ENCODE assay signal across 8 cellular contexts in genomic region chr7:39622609-39623311, GRCh38. TPM values are rescaled to one million over a fixed set of nuclear protein-coding genes. Genes with fewer than 3 reads are reported as not detected.
DNase-seq lines count a peak whose midpoint lies in the region; ATAC-seq and TF ChIP-seq lines count a peak whose summit lies in the region.

No MANE protein-coding gene starts in this region.

- H3K27ac ChIP-seq in SJSA1 (peak overlapping the region; percentile 87), neutrophil (peak overlapping the region; percentile 90)

- H3K4me3 ChIP-seq in GM12865 (ENCODE audit: low read depth, low read length) = peak overlapping the region; percentile 67
- peak overlapping the region; percentile 85 for H3K4me3 ChIP-seq in SJSA1
- H3K4me3 ChIP-seq in neutrophil (ENCODE audit: low read depth in 1 of 2, low read length in 1 of 2) = peak overlapping the region; percentile 71 to 85

- no peaks in the 10 kb centered on the region for H3K9me3 ChIP-seq in SJSA1 (replicated peaks)
- H3K9me3 ChIP-seq in neutrophil = no peaks in the 10 kb centered on the region

- H3K27me3 ChIP-seq in SJSA1 (replicated peaks) = no peaks in the 10 kb centered on the region
- peaks cover 13% of the 10 kb centered on the region for H3K27me3 ChIP-seq in neutrophil

- peak; percentile 17 for ATAC-seq in HG02571 (IDR thresholded peaks at IDR 0.05; ENCODE audit: unreplicated experiment)
- ATAC-seq in esophagus mucosa = peak; percentile 1
- no peak for ATAC-seq in GM18502 (IDR thresholded peaks at IDR 0.05; ENCODE audit: poor library complexity, unreplicated experiment)

- TF ChIP-seq CTCF in GM12865 (IDR thresholded peaks at IDR 0.05; ENCODE audit: insufficient read depth, low read depth, low read length, missing control alignments) (no peak), neutrophil (IDR thresholded peaks at IDR 0.05) (no peak)

- H3K36me3 ChIP-seq in SJSA1 (peaks cover 8% of the 10 kb centered on the region; the same call in 1 of the 2 replicates), neutrophil (no peaks in the 10 kb centered on the region)

- peaks cover 55% of the 10 kb centered on the region for H3K4me1 ChIP-seq in SJSA1 (replicated peaks)
- H3K4me1 ChIP-seq in neutrophil (ENCODE audit: control insufficient read depth in 1 of 2, insufficient read depth in 1 of 2, low read depth in 1 of 2, low read length in 1 of 2) = peaks cover 27 to 28% of the 10 kb centered on the region in 2 experiments

- no peak for DNase-seq in GM12865 (ENCODE audit: low read depth)
- no peak for DNase-seq in SJSA1 (ENCODE audit: low read depth in 1 of 2, low spot score in 2 of 2)
- no peak for DNase-seq in cortex of kidney (lab: John Stamatoyannopoulos, UW)
- DNase-seq in NCI-H226 = no peak

RNA-seq across cellular contexts. Expression of gene RALA, which starts 0.6 kb away (rescaled TPM):
- total RNA-seq in SJSA1 (2014; rRNA removed; shearing (Covaris generic)) = 12.7 and 17.8 TPM in 2 replicates
- 48.2 TPM for total RNA-seq in esophagus mucosa

RNA-seq across cellular contexts. Expression of gene YAE1, which starts 56.6 kb away (rescaled TPM):
- total RNA-seq in SJSA1 (2014; rRNA removed; shearing (Covaris generic)) = 38.3 and 44.6 TPM in 2 replicates
- total RNA-seq in esophagus mucosa = 12.0 TPM
